ENCODE assay signal across 2 cellular contexts in the genomic region with DNA sequence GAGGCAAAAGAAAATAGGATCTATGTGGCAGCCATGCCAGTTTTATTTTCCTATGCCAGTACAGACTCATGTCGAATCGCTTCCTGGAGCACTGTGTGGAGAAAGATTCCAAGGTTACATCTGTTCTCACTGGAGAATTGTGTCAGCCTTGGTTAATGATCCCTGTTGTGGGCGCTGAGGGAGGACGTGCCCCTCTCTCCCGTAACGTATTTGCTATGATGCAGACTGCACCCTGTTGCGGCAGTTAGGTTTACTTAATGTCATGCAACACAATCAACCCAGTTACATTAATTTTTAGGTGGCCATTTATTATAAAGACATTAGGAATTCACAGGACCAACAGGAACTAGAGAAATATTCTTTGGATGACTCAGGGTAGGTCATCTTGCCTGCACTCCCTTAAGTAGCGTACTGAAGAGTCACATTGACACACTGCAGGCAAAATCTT.
TF ChIP-seq lines count a peak whose summit lies in the region.

No MANE protein-coding gene starts in this region.

TF ChIP-seq in SK-N-SH, 30 proteins besides CTCF, POLR2A, EP300 and RAD21:
- TF ChIP-seq, protein P1, sequence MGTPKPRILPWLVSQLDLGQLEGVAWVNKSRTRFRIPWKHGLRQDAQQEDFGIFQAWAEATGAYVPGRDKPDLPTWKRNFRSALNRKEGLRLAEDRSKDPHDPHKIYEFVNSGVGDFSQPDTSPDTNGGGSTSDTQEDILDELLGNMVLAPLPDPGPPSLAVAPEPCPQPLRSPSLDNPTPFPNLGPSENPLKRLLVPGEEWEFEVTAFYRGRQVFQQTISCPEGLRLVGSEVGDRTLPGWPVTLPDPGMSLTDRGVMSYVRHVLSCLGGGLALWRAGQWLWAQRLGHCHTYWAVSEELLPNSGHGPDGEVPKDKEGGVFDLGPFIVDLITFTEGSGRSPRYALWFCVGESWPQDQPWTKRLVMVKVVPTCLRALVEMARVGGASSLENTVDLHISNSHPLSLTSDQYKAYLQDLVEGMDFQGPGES (IDR thresholded peaks at IDR 0.05; ENCODE audit: low read depth, low read length) = no peak
- TF ChIP-seq FOSL2 (IDR thresholded peaks at IDR 0.05; ENCODE audit: borderline replicate concordance, low read depth) = peak; percentile 8; the same call in 1 of the 2 replicates

TF ChIP-seq in GM23338, 12 proteins besides CTCF, POLR2A, EP300 and RAD21:
- TF ChIP-seq, protein P2, sequence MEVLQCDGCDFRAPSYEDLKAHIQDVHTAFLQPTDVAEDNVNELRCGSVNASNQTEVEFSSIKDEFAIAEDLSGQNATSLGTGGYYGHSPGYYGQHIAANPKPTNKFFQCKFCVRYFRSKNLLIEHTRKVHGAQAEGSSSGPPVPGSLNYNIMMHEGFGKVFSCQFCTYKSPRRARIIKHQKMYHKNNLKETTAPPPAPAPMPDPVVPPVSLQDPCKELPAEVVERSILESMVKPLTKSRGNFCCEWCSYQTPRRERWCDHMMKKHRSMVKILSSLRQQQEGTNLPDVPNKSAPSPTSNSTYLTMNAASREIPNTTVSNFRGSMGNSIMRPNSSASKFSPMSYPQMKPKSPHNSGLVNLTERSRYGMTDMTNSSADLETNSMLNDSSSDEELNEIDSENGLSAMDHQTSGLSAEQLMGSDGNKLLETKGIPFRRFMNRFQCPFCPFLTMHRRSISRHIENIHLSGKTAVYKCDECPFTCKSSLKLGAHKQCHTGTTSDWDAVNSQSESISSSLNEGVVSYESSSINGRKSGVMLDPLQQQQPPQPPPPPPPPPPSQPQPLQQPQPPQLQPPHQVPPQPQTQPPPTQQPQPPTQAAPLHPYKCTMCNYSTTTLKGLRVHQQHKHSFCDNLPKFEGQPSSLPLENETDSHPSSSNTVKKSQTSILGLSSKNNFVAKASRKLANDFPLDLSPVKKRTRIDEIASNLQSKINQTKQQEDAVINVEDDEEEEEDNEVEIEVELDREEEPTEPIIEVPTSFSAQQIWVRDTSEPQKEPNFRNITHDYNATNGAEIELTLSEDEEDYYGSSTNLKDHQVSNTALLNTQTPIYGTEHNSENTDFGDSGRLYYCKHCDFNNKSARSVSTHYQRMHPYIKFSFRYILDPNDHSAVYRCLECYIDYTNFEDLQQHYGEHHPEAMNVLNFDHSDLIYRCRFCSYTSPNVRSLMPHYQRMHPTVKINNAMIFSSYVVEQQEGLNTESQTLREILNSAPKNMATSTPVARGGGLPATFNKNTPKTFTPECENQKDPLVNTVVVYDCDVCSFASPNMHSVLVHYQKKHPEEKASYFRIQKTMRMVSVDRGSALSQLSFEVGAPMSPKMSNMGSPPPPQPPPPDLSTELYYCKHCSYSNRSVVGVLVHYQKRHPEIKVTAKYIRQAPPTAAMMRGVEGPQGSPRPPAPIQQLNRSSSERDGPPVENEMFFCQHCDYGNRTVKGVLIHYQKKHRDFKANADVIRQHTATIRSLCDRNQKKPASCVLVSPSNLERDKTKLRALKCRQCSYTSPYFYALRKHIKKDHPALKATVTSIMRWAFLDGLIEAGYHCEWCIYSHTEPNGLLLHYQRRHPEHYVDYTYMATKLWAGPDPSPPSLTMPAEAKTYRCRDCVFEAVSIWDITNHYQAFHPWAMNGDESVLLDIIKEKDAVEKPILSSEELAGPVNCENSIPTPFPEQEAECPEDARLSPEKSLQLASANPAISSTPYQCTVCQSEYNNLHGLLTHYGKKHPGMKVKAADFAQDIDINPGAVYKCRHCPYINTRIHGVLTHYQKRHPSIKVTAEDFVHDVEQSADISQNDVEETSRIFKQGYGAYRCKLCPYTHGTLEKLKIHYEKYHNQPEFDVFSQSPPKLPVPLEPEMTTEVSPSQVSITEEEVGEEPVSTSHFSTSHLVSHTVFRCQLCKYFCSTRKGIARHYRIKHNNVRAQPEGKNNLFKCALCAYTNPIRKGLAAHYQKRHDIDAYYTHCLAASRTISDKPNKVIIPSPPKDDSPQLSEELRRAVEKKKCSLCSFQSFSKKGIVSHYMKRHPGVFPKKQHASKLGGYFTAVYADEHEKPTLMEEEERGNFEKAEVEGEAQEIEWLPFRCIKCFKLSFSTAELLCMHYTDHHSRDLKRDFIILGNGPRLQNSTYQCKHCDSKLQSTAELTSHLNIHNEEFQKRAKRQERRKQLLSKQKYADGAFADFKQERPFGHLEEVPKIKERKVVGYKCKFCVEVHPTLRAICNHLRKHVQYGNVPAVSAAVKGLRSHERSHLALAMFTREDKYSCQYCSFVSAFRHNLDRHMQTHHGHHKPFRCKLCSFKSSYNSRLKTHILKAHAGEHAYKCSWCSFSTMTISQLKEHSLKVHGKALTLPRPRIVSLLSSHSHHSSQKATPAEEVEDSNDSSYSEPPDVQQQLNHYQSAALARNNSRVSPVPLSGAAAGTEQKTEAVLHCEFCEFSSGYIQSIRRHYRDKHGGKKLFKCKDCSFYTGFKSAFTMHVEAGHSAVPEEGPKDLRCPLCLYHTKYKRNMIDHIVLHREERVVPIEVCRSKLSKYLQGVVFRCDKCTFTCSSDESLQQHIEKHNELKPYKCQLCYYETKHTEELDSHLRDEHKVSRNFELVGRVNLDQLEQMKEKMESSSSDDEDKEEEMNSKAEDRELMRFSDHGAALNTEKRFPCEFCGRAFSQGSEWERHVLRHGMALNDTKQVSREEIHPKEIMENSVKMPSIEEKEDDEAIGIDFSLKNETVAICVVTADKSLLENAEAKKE (CRISPR knock-in tag; IDR thresholded peaks at IDR 0.05) = no peak
- no peak for TF ChIP-seq ZNF114 (CRISPR knock-in tag; IDR thresholded peaks at IDR 0.05)
- no peak for TF ChIP-seq EZH2 (IDR thresholded peaks at IDR 0.05; ENCODE audit: low read depth, unreplicated experiment)
- TF ChIP-seq ZNF331 (CRISPR knock-in tag; IDR thresholded peaks at IDR 0.05; ENCODE audit: low read depth) = no peak
- TF ChIP-seq STAT1 (IDR thresholded peaks at IDR 0.05; ENCODE audit: unreplicated experiment) = no peak
- TF ChIP-seq CREB1 (CRISPR knock-in tag; IDR thresholded peaks at IDR 0.05; ENCODE audit: low read depth) = no peak
